ENCODE assay signal across 1 cellular context in the genomic region with DNA sequence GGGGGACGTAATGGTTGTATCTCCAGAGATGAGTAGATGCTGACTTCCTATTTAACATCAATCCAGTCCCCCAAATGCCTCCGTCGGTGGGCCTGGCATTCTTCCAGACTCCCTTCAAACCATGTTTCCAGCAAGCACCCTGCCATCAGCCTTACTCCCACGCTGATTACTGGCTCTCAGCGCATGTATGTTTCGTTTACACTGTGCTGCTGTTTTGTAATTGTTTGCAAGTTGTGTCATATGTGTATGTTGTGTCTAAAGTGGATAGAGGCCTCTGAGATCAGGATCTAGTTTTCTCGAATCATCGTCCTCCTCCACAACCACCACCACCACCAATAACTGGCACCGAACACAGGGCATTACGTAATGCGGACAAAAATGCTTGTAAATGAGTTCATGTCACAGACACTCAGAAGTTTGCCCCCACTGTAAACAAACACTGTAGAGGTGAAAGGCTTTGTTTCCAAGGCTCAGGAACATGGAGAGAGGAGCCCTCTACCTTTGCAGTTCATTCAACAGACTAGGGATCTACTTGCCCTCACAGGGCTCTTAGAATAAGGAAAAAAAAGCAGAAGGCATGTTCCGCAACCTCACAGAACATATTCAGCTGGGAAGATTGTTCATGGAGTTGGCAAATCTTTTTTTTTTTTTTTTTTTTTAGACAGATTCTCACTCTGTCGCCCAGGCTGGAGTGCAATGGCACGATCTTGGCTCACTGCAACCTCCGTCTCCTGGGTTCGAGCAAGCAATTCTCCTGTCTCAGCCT.
A peak's percentile ranks its signal among the peaks of the same experiment; 100 is the strongest.
TF ChIP-seq lines count a peak whose summit lies in the region.

No MANE protein-coding gene starts in this region.

TF ChIP-seq in HepG2, 621 proteins besides CTCF, POLR2A, EP300 and RAD21 (continued from another document and continues in another):
- TF ChIP-seq, protein P1, sequence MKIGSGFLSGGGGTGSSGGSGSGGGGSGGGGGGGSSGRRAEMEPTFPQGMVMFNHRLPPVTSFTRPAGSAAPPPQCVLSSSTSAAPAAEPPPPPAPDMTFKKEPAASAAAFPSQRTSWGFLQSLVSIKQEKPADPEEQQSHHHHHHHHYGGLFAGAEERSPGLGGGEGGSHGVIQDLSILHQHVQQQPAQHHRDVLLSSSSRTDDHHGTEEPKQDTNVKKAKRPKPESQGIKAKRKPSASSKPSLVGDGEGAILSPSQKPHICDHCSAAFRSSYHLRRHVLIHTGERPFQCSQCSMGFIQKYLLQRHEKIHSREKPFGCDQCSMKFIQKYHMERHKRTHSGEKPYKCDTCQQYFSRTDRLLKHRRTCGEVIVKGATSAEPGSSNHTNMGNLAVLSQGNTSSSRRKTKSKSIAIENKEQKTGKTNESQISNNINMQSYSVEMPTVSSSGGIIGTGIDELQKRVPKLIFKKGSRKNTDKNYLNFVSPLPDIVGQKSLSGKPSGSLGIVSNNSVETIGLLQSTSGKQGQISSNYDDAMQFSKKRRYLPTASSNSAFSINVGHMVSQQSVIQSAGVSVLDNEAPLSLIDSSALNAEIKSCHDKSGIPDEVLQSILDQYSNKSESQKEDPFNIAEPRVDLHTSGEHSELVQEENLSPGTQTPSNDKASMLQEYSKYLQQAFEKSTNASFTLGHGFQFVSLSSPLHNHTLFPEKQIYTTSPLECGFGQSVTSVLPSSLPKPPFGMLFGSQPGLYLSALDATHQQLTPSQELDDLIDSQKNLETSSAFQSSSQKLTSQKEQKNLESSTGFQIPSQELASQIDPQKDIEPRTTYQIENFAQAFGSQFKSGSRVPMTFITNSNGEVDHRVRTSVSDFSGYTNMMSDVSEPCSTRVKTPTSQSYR (CRISPR knock-in tag; IDR thresholded peaks at IDR 0.05; ENCODE audit: borderline replicate concordance), result no peak
- TF ChIP-seq ZSCAN30 (CRISPR knock-in tag; IDR thresholded peaks at IDR 0.05), result no peak
- TF ChIP-seq RARA (CRISPR knock-in tag; IDR thresholded peaks at IDR 0.05), result peak; percentile 74
- TF ChIP-seq PRMT3 (CRISPR knock-in tag; IDR thresholded peaks at IDR 0.05; ENCODE audit: borderline replicate concordance, low read depth), result no peak
- TF ChIP-seq, protein P2, sequence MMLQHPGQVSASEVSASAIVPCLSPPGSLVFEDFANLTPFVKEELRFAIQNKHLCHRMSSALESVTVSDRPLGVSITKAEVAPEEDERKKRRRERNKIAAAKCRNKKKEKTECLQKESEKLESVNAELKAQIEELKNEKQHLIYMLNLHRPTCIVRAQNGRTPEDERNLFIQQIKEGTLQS (CRISPR knock-in tag; IDR thresholded peaks at IDR 0.05), result no peak
- no peak for TF ChIP-seq ZSCAN31 (CRISPR knock-in tag; IDR thresholded peaks at IDR 0.05; ENCODE audit: low read depth)
- no peak for TF ChIP-seq ZBTB3 (CRISPR knock-in tag; IDR thresholded peaks at IDR 0.05; ENCODE audit: borderline replicate concordance, low read depth)
- TF ChIP-seq ZNF776 (CRISPR knock-in tag; IDR thresholded peaks at IDR 0.05), result no peak
- no peak for TF ChIP-seq ZNF615 (CRISPR knock-in tag; IDR thresholded peaks at IDR 0.05; ENCODE audit: borderline replicate concordance)
- TF ChIP-seq ZNF329 (CRISPR knock-in tag; IDR thresholded peaks at IDR 0.05; ENCODE audit: low read depth), result no peak
- no peak for TF ChIP-seq RBM22 (optimal IDR thresholded peaks at IDR 0.05; ENCODE audit: low read length)
- 0 out of 2 replicates have a peak, but pooled peaks have one; percentile 11 for TF ChIP-seq ZNF614 (CRISPR knock-in tag; IDR thresholded peaks at IDR 0.05; ENCODE audit: borderline replicate concordance)
- TF ChIP-seq TAF15 (IDR thresholded peaks at IDR 0.05; ENCODE audit: low read depth, low read length, poor library complexity, severe bottlenecking), result no peak
- TF ChIP-seq TBX2 (CRISPR knock-in tag; IDR thresholded peaks at IDR 0.05; ENCODE audit: borderline replicate concordance), result peak; percentile 63
- TF ChIP-seq, protein P3, sequence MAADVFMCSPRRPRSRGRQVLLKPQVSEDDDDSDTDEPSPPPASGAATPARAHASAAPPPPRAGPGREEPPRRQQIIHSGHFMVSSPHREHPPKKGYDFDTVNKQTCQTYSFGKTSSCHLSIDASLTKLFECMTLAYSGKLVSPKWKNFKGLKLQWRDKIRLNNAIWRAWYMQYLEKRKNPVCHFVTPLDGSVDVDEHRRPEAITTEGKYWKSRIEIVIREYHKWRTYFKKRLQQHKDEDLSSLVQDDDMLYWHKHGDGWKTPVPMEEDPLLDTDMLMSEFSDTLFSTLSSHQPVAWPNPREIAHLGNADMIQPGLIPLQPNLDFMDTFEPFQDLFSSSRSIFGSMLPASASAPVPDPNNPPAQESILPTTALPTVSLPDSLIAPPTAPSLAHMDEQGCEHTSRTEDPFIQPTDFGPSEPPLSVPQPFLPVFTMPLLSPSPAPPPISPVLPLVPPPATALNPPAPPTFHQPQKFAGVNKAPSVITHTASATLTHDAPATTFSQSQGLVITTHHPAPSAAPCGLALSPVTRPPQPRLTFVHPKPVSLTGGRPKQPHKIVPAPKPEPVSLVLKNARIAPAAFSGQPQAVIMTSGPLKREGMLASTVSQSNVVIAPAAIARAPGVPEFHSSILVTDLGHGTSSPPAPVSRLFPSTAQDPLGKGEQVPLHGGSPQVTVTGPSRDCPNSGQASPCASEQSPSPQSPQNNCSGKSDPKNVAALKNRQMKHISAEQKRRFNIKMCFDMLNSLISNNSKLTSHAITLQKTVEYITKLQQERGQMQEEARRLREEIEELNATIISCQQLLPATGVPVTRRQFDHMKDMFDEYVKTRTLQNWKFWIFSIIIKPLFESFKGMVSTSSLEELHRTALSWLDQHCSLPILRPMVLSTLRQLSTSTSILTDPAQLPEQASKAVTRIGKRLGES (CRISPR knock-in tag; IDR thresholded peaks at IDR 0.05; ENCODE audit: borderline replicate concordance), result no peak
- TF ChIP-seq, protein P4, sequence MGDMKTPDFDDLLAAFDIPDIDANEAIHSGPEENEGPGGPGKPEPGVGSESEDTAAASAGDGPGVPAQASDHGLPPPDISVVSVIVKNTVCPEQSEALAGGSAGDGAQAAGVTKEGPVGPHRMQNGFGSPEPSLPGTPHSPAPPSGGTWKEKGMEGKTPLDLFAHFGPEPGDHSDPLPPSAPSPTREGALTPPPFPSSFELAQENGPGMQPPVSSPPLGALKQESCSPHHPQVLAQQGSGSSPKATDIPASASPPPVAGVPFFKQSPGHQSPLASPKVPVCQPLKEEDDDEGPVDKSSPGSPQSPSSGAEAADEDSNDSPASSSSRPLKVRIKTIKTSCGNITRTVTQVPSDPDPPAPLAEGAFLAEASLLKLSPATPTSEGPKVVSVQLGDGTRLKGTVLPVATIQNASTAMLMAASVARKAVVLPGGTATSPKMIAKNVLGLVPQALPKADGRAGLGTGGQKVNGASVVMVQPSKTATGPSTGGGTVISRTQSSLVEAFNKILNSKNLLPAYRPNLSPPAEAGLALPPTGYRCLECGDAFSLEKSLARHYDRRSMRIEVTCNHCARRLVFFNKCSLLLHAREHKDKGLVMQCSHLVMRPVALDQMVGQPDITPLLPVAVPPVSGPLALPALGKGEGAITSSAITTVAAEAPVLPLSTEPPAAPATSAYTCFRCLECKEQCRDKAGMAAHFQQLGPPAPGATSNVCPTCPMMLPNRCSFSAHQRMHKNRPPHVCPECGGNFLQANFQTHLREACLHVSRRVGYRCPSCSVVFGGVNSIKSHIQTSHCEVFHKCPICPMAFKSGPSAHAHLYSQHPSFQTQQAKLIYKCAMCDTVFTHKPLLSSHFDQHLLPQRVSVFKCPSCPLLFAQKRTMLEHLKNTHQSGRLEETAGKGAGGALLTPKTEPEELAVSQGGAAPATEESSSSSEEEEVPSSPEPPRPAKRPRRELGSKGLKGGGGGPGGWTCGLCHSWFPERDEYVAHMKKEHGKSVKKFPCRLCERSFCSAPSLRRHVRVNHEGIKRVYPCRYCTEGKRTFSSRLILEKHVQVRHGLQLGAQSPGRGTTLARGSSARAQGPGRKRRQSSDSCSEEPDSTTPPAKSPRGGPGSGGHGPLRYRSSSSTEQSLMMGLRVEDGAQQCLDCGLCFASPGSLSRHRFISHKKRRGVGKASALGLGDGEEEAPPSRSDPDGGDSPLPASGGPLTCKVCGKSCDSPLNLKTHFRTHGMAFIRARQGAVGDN (CRISPR knock-in tag; IDR thresholded peaks at IDR 0.05), result no peak
- TF ChIP-seq FOSL2 (CRISPR knock-in tag; IDR thresholded peaks at IDR 0.05), result peak; percentile 80
- TF ChIP-seq KDM1A (CRISPR knock-in tag; IDR thresholded peaks at IDR 0.05), result no peak
- TF ChIP-seq TP53 (CRISPR knock-in tag; conservative IDR thresholded peaks at IDR 0.05), result no peak
- TF ChIP-seq SATB2 (CRISPR knock-in tag; IDR thresholded peaks at IDR 0.05), result no peak
- TF ChIP-seq ZNF530 (CRISPR knock-in tag; IDR thresholded peaks at IDR 0.05; ENCODE audit: low read depth), result no peak
- TF ChIP-seq, protein P5, sequence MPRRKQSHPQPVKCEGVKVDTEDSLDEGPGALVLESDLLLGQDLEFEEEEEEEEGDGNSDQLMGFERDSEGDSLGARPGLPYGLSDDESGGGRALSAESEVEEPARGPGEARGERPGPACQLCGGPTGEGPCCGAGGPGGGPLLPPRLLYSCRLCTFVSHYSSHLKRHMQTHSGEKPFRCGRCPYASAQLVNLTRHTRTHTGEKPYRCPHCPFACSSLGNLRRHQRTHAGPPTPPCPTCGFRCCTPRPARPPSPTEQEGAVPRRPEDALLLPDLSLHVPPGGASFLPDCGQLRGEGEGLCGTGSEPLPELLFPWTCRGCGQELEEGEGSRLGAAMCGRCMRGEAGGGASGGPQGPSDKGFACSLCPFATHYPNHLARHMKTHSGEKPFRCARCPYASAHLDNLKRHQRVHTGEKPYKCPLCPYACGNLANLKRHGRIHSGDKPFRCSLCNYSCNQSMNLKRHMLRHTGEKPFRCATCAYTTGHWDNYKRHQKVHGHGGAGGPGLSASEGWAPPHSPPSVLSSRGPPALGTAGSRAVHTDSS (CRISPR knock-in tag; conservative IDR thresholded peaks at IDR 0.05), result no peak
- no peak for TF ChIP-seq ZNF335 (CRISPR knock-in tag; IDR thresholded peaks at IDR 0.05)
- TF ChIP-seq, protein P6, sequence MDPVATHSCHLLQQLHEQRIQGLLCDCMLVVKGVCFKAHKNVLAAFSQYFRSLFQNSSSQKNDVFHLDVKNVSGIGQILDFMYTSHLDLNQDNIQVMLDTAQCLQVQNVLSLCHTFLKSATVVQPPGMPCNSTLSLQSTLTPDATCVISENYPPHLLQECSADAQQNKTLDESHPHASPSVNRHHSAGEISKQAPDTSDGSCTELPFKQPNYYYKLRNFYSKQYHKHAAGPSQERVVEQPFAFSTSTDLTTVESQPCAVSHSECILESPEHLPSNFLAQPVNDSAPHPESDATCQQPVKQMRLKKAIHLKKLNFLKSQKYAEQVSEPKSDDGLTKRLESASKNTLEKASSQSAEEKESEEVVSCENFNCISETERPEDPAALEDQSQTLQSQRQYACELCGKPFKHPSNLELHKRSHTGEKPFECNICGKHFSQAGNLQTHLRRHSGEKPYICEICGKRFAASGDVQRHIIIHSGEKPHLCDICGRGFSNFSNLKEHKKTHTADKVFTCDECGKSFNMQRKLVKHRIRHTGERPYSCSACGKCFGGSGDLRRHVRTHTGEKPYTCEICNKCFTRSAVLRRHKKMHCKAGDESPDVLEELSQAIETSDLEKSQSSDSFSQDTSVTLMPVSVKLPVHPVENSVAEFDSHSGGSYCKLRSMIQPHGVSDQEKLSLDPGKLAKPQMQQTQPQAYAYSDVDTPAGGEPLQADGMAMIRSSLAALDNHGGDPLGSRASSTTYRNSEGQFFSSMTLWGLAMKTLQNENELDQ (CRISPR knock-in tag; IDR thresholded peaks at IDR 0.05; ENCODE audit: borderline replicate concordance), result no peak
- no peak for TF ChIP-seq ZSCAN25 (CRISPR knock-in tag; IDR thresholded peaks at IDR 0.05)
- no peak for TF ChIP-seq ELF4 (CRISPR knock-in tag; IDR thresholded peaks at IDR 0.05; ENCODE audit: borderline replicate concordance)
- no peak for TF ChIP-seq MBD4 (IDR thresholded peaks at IDR 0.05; ENCODE audit: borderline replicate concordance, low read length)
- TF ChIP-seq, protein P7, sequence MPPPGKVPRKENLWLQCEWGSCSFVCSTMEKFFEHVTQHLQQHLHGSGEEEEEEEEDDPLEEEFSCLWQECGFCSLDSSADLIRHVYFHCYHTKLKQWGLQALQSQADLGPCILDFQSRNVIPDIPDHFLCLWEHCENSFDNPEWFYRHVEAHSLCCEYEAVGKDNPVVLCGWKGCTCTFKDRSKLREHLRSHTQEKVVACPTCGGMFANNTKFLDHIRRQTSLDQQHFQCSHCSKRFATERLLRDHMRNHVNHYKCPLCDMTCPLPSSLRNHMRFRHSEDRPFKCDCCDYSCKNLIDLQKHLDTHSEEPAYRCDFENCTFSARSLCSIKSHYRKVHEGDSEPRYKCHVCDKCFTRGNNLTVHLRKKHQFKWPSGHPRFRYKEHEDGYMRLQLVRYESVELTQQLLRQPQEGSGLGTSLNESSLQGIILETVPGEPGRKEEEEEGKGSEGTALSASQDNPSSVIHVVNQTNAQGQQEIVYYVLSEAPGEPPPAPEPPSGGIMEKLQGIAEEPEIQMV (CRISPR knock-in tag; IDR thresholded peaks at IDR 0.05; ENCODE audit: low read depth), result no peak
- TF ChIP-seq, protein P8, sequence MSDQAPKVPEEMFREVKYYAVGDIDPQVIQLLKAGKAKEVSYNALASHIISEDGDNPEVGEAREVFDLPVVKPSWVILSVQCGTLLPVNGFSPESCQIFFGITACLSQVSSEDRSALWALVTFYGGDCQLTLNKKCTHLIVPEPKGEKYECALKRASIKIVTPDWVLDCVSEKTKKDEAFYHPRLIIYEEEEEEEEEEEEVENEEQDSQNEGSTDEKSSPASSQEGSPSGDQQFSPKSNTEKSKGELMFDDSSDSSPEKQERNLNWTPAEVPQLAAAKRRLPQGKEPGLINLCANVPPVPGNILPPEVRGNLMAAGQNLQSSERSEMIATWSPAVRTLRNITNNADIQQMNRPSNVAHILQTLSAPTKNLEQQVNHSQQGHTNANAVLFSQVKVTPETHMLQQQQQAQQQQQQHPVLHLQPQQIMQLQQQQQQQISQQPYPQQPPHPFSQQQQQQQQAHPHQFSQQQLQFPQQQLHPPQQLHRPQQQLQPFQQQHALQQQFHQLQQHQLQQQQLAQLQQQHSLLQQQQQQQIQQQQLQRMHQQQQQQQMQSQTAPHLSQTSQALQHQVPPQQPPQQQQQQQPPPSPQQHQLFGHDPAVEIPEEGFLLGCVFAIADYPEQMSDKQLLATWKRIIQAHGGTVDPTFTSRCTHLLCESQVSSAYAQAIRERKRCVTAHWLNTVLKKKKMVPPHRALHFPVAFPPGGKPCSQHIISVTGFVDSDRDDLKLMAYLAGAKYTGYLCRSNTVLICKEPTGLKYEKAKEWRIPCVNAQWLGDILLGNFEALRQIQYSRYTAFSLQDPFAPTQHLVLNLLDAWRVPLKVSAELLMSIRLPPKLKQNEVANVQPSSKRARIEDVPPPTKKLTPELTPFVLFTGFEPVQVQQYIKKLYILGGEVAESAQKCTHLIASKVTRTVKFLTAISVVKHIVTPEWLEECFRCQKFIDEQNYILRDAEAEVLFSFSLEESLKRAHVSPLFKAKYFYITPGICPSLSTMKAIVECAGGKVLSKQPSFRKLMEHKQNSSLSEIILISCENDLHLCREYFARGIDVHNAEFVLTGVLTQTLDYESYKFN (CRISPR knock-in tag; conservative IDR thresholded peaks at IDR 0.05), result peak; percentile 62
- TF ChIP-seq ZBTB7A (CRISPR knock-in tag; IDR thresholded peaks at IDR 0.05), result no peak
- no peak for TF ChIP-seq ZNF660 (CRISPR knock-in tag; IDR thresholded peaks at IDR 0.05; ENCODE audit: borderline replicate concordance, low read depth)
- no peak for TF ChIP-seq ERF (CRISPR knock-in tag; IDR thresholded peaks at IDR 0.05)
- TF ChIP-seq, protein P9, sequence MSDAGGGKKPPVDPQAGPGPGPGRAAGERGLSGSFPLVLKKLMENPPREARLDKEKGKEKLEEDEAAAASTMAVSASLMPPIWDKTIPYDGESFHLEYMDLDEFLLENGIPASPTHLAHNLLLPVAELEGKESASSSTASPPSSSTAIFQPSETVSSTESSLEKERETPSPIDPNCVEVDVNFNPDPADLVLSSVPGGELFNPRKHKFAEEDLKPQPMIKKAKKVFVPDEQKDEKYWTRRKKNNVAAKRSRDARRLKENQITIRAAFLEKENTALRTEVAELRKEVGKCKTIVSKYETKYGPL (CRISPR knock-in tag; IDR thresholded peaks at IDR 0.05), result no peak
- TF ChIP-seq NFE2L2 (IDR thresholded peaks at IDR 0.05; ENCODE audit: low read length), result no peak
